Comparison of ENCODE assay signal across 1 cellular context in the genomic region with DNA sequence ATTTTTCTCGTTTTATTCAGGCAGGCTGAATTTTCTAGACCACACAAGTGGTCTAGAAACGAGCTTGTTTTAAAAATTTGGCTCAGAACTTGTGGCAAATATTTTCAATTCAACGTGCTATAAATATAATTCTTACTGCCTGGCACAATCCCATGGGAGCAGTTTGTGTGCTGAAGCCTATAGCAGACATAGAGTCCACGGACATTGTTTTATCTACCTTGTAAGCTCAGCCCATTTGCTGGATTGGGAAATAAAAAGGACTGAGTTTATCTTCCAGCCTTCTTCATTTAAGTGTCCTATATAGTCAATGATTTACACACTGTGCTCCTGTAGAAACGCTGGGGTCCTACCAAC.
TF ChIP-seq lines count a peak whose summit lies in the region.

No MANE protein-coding gene starts in this region.

TF ChIP-seq in H1, 55 proteins besides CTCF, POLR2A, EP300 and RAD21 (continued from another document):
- TF ChIP-seq, protein P1, sequence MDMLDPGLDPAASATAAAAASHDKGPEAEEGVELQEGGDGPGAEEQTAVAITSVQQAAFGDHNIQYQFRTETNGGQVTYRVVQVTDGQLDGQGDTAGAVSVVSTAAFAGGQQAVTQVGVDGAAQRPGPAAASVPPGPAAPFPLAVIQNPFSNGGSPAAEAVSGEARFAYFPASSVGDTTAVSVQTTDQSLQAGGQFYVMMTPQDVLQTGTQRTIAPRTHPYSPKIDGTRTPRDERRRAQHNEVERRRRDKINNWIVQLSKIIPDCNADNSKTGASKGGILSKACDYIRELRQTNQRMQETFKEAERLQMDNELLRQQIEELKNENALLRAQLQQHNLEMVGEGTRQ (IDR thresholded peaks at IDR 0.05; ENCODE audit: low read length): no peak
- TF ChIP-seq NANOG (IDR thresholded peaks at IDR 0.05; ENCODE audit: insufficient read depth, low read depth, low read length, poor library complexity, severe bottlenecking) (no peak), SIN3A (conservative IDR thresholded peaks at IDR 0.05 in 1 of 2, IDR thresholded peaks at IDR 0.05 in 1 of 2; ENCODE audit: low read depth in 1 of 2, low read length in 2 of 2) (no peak), SIX5 (IDR thresholded peaks at IDR 0.05; ENCODE audit: low read depth, low read length) (no peak), YY1 (IDR thresholded peaks at IDR 0.05; ENCODE audit: low read depth, low read length) (no peak), TCF12 (IDR thresholded peaks at IDR 0.05; ENCODE audit: low read depth, low read length) (no peak), KDM5A (IDR thresholded peaks at IDR 0.05; ENCODE audit: low read length) (no peak), KDM4A (IDR thresholded peaks at IDR 0.05; ENCODE audit: low read depth, low read length, severe bottlenecking) (no peak), EZH2 (IDR thresholded peaks at IDR 0.05; ENCODE audit: low read depth, low read length, severe bottlenecking) (no peak), CREB1 (IDR thresholded peaks at IDR 0.05) (no peak)
- TF ChIP-seq, protein P2, sequence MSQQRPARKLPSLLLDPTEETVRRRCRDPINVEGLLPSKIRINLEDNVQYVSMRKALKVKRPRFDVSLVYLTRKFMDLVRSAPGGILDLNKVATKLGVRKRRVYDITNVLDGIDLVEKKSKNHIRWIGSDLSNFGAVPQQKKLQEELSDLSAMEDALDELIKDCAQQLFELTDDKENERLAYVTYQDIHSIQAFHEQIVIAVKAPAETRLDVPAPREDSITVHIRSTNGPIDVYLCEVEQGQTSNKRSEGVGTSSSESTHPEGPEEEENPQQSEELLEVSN (IDR thresholded peaks at IDR 0.05): no peak
